ENCODE assay signal across 1 cellular context in the genomic region with DNA sequence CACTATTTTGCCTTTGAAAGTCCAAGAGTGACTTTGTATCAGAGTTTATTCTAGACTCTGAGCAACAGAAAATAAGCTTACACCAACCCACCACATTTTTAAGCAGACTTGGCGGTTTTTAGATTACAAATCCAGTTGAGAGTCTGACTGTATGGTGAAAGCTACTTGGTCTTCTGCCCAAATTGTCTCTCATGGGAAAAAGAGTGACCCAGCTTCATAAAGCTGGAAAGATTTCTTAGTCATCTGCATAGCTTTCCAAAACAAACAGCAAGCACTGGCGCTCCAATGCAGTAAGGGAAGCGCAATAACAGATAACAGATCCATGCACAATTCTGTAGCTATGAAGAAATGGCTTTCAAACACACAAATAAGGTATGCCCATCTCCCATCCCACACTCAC.
TF ChIP-seq lines count a peak whose summit lies in the region.

No MANE protein-coding gene starts in this region.

TF ChIP-seq in H1, 55 proteins besides CTCF, POLR2A, EP300 and RAD21 (continued from another document):
- TF ChIP-seq, protein P1, sequence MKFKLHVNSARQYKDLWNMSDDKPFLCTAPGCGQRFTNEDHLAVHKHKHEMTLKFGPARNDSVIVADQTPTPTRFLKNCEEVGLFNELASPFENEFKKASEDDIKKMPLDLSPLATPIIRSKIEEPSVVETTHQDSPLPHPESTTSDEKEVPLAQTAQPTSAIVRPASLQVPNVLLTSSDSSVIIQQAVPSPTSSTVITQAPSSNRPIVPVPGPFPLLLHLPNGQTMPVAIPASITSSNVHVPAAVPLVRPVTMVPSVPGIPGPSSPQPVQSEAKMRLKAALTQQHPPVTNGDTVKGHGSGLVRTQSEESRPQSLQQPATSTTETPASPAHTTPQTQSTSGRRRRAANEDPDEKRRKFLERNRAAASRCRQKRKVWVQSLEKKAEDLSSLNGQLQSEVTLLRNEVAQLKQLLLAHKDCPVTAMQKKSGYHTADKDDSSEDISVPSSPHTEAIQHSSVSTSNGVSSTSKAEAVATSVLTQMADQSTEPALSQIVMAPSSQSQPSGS (IDR thresholded peaks at IDR 0.05; ENCODE audit: low read length): no peak
